Comparison of ENCODE assay signal across 10 cellular contexts in the genomic region with DNA sequence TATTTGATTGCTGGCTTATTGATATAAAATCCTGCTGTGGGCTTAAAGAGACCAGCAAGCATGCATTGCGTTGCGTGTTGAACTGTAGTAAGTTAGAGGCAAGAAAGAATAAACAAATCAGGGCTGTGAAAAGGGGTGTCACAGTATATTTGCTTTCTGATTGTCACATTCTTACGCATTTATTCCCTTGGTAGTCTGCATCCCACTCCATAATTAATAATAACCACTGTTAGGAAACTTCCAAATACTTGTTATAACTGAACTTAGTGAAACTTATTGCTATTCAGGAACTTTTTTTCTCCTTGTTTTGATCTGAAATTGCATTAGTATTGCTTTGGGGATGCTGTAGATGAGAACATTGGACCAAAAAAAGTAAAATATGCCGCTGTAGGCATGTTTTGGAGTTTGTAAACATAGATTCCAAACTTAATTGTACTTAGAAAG. TPM values are rescaled to one million over a fixed set of nuclear protein-coding genes. Genes with fewer than 3 reads are reported as not detected.
DNase-seq lines count a peak whose midpoint lies in the region; ATAC-seq and TF ChIP-seq lines count a peak whose summit lies in the region.
"Had no signal": no experiment of that assay in that cellular context is flagged by ENCODE, and none has a peak within 500 bp of the region (broad histone marks: within the 10 kb centered on the region; RNA-seq: fewer than 3 reads in every experiment).

No MANE protein-coding gene starts in this region.

- no peak overlapping the region for H2BK15ac ChIP-seq in neuronal stem cell (ENCODE audit: low read length)

- peak overlapping the region; percentile 76 for H3K27ac Mint-ChIP-seq in glutamatergic neuron (ENCODE audit: unreplicated experiment)
- no peak overlapping the region for H3K27ac Mint-ChIP-seq in activated CD4-positive, alpha-beta T cell treated with anti-CD3 and anti-CD28 coated beads for 36 hours

- H3K9me3 Mint-ChIP-seq in glutamatergic neuron (ENCODE audit: unreplicated experiment) = peaks cover 2% of the 10 kb centered on the region
- H3K9me3 Mint-ChIP-seq in activated CD4-positive, alpha-beta T cell treated with anti-CD3 and anti-CD28 coated beads for 36 hours (ENCODE audit: low read depth) = no peaks in the 10 kb centered on the region
- H3K9me3 Mint-ChIP-seq: activated T-cell treated with anti-CD3 and anti-CD28 coated beads, Interleukin-2, amount 50 U/mL, for 4 hours had no signal

- POLR2A ChIA-PET in Panc1 (lab: Charles Lee) = no interaction called here
- POLR2A ChIA-PET in activated CD4-positive, alpha-beta T cell treated with anti-CD3 and anti-CD28 coated beads for 36 hours (lab: Charles Lee) = no interaction called here

- H2AK5ac ChIP-seq in neuronal stem cell (ENCODE audit: low read depth, low read length) = no peak overlapping the region

- peak overlapping the region; percentile 88 for H3K4me3 Mint-ChIP-seq in glutamatergic neuron (ENCODE audit: unreplicated experiment)
- H3K4me3 Mint-ChIP-seq in activated CD4-positive, alpha-beta T cell treated with anti-CD3 and anti-CD28 coated beads for 36 hours = no peak overlapping the region

- no peak overlapping the region for H2BK5ac ChIP-seq in neuronal stem cell (ENCODE audit: low read length)

- H3K27ac ChIP-seq in 22Rv1 (peak overlapping the region; percentile 75; the same call in 1 of the 2 replicates), Panc1 (ENCODE audit: low read length) (no peak overlapping the region), neuronal stem cell (replicated peaks; ENCODE audit: low read length) (peak overlapping the region; percentile 97)

- intact Hi-C loops in Panc1 (cut with micrococcal nuclease; ENCODE audit: unreplicated experiment) = no loop called here
- intact Hi-C loops in activated CD4-positive, alpha-beta T cell treated with anti-CD3 and anti-CD28 coated beads for 36 hours (cut with DNase I, micrococcal nuclease) = no loop called here

- H3K9me3 ChIP-seq in Panc1 (ENCODE audit: control insufficient read depth, insufficient read depth, low read depth, low read length) (no peaks in the 10 kb centered on the region), neuronal stem cell (replicated peaks in 1 of 2; ENCODE audit: control insufficient read depth in 2 of 2, insufficient read depth in 1 of 2, low read depth in 1 of 2, low read length in 2 of 2) (peaks cover 0 to 9% of the 10 kb centered on the region in 2 donors)

- H2BK12ac ChIP-seq in neuronal stem cell (ENCODE audit: low read length) = no peak overlapping the region

- H3K4me1 ChIP-seq in Panc1 (ENCODE audit: control insufficient read depth, insufficient read depth, low read length) = peaks cover 4% of the 10 kb centered on the region
- peaks cover 11 to 14% of the 10 kb centered on the region in 2 donors for H3K4me1 ChIP-seq in neuronal stem cell (ENCODE audit: control insufficient read depth in 2 of 2, insufficient read depth in 1 of 2, low read depth in 1 of 2, low read length in 2 of 2)

- no peak overlapping the region for H3K9ac ChIP-seq in neuronal stem cell (ENCODE audit: low read depth, low read length, poor library complexity)

- TF ChIP-seq CTCF in 22Rv1 (IDR thresholded peaks at IDR 0.05) (no peak), Panc1 (IDR thresholded peaks at IDR 0.05) (no peak), glutamatergic neuron (IDR thresholded peaks at IDR 0.05; ENCODE audit: partially characterized antibody, unreplicated experiment) (no peak)

- H3K4me3 ChIP-seq in Panc1 (ENCODE audit: low read depth in 2 of 2, low read length in 2 of 2) (peak overlapping the region; percentile 43 to 56; a peak in 3 of 4 replicates), neuronal stem cell (ENCODE audit: low read length in 2 of 2) (peak overlapping the region; percentile 75 to 79)

- WGBS in neuronal stem cell (ENCODE audit: extremely low coverage in 2 of 2, insufficient read length in 2 of 2, insufficient replicate concordance in 1 of 2), 2 donors = no CpG with 5 or more reads among the region's 4 CpGs

- H4K8ac ChIP-seq in neuronal stem cell (ENCODE audit: low read depth, low read length) = no peak overlapping the region

- H2BK120ac ChIP-seq in neuronal stem cell (ENCODE audit: low read depth, low read length) = no peak overlapping the region

- H3K36me3 ChIP-seq in Panc1 (ENCODE audit: control insufficient read depth, insufficient read depth, low read length) = no peaks in the 10 kb centered on the region
- H3K36me3 ChIP-seq in neuronal stem cell (replicated peaks in 1 of 2; ENCODE audit: control insufficient read depth in 2 of 2, insufficient read depth in 2 of 2, low read length in 2 of 2) = peaks cover 0 to 8% of the 10 kb centered on the region in 2 donors

- H3K4ac ChIP-seq in neuronal stem cell (ENCODE audit: low read length) = no peak overlapping the region

- H3K79me1 ChIP-seq in neuronal stem cell (ENCODE audit: low read depth, low read length) = no peaks in the 10 kb centered on the region

- H3K18ac ChIP-seq in neuronal stem cell (ENCODE audit: low read length) = no peak overlapping the region

- CTCF ChIA-PET in Panc1 (lab: Charles Lee) = no interaction called here
- CTCF ChIA-PET in activated CD4-positive, alpha-beta T cell treated with anti-CD3 and anti-CD28 coated beads for 36 hours (lab: Charles Lee) = no interaction called here

- DNase-seq in Panc1 (ENCODE audit: low read depth, low spot score) (no peak), glutamatergic neuron (no peak), neuronal stem cell (ENCODE audit: low spot score) (peak; percentile 18), hepatic stellate cell (ENCODE audit: low spot score) (no peak)
- DNase-seq in central memory CD4-positive, alpha-beta T cell = no peak
- no peak for DNase-seq in activated CD4-positive, alpha-beta T cell treated with anti-CD3 and anti-CD28 coated beads for 36 hours
- DNase-seq: activated T-cell treated with anti-CD3 and anti-CD28 coated beads, Interleukin-2, amount 50 U/mL, for 4 hours; MV-4-11 had no signal

- no peak overlapping the region for H4K91ac ChIP-seq in neuronal stem cell (ENCODE audit: low read depth, low read length, poor library complexity)

- in situ Hi-C loops in Panc1 (cut with HindIII; ENCODE audit: low pct_unique_long_range_greater_than_20kb, low sequenced_read_pairs) = no loop called here

- H3K14ac ChIP-seq in neuronal stem cell (ENCODE audit: low read length) = no peak overlapping the region

- H2AFZ ChIP-seq in neuronal stem cell (ENCODE audit: low read length) = peak overlapping the region; percentile 93

- H3K36me3 Mint-ChIP-seq in glutamatergic neuron (ENCODE audit: unreplicated experiment) = no peaks in the 10 kb centered on the region
- no peaks in the 10 kb centered on the region for H3K36me3 Mint-ChIP-seq in activated CD4-positive, alpha-beta T cell treated with anti-CD3 and anti-CD28 coated beads for 36 hours (ENCODE audit: low read depth)

- no TSS peak for BruUV-seq in Panc1 (replicated peaks; lab: Mats Ljungman, UMichigan)

- peak overlapping the region; percentile 56 for H3K4me2 ChIP-seq in neuronal stem cell (ENCODE audit: insufficient read depth, low read length, poor library complexity, severe bottlenecking)

- H3K27me3 ChIP-seq in Panc1 (ENCODE audit: control insufficient read depth, insufficient read depth, low read length) = peaks cover 4% of the 10 kb centered on the region
- H3K27me3 ChIP-seq in neuronal stem cell (ENCODE audit: control insufficient read depth in 3 of 3, insufficient read depth in 3 of 3, low read depth in 1 of 3, low read length in 3 of 3) = no peaks in the 10 kb centered on the region

- H3K27me3 Mint-ChIP-seq in glutamatergic neuron (ENCODE audit: unreplicated experiment) = peaks cover 5% of the 10 kb centered on the region
- H3K27me3 Mint-ChIP-seq in activated CD4-positive, alpha-beta T cell treated with anti-CD3 and anti-CD28 coated beads for 36 hours = peaks cover 44% of the 10 kb centered on the region

- H3K4me1 Mint-ChIP-seq in glutamatergic neuron (ENCODE audit: low read depth, unreplicated experiment) = no peaks in the 10 kb centered on the region
- H3K4me1 Mint-ChIP-seq in activated CD4-positive, alpha-beta T cell treated with anti-CD3 and anti-CD28 coated beads for 36 hours = peaks cover 2% of the 10 kb centered on the region

- no peak for ATAC-seq in Panc1
- ATAC-seq in GM21528 (IDR thresholded peaks at IDR 0.05; ENCODE audit: low FRiP score, unreplicated experiment) = no peak
- ATAC-seq in activated CD4-positive, alpha-beta T cell treated with anti-CD3 and anti-CD28 coated beads for 36 hours = no peak
- ATAC-seq: activated T-cell treated with anti-CD3 and anti-CD28 coated beads, Interleukin-2, amount 50 U/mL, for 4 hours had no signal

- no peak overlapping the region for H3K23ac ChIP-seq in neuronal stem cell (ENCODE audit: low read depth, low read length, poor library complexity)

RNA-seq across cellular contexts. Expression of a gene that starts 1.7 kb away (rescaled TPM):
- 5.0 TPM for total RNA-seq in Panc1 (2021; ENCODE audit: unreplicated experiment)
- polyA plus RNA-seq in Panc1 (2012; ENCODE audit: insufficient read length) = 1.1 TPM
- total RNA-seq in glutamatergic neuron (ENCODE audit: unreplicated experiment) = 14.7 TPM
- polyA plus RNA-seq in neuronal stem cell (2013, experiment 1 of 2) = 6.6 TPM
- 6.9 TPM for polyA plus RNA-seq in neuronal stem cell (2013, experiment 2 of 2)
- not detected for total RNA-seq in activated CD4-positive, alpha-beta T cell treated with anti-CD3 and anti-CD28 coated beads for 36 hours
